Comparison of ENCODE assay signal across 32 cellular contexts in genomic region chr6:81878479-81878878, GRCh38.
"Had no signal": no experiment of that assay in that cellular context is flagged by ENCODE, and none has a peak within 500 bp of the region (broad histone marks: within the 10 kb centered on the region; RNA-seq: fewer than 3 reads in every experiment).

No MANE protein-coding gene starts in this region.

- H3K4me1 ChIP-seq: adrenal gland, ascending aorta, colonic mucosa, heart left ventricle, left ventricle myocardium inferior, stomach, thyroid gland, upper lobe of right lung had no signal

- H3K4me1 Mint-ChIP-seq: activated CD4-positive, alpha-beta T cell treated with anti-CD3 and anti-CD28 coated beads, Interleukin-2, amount 10 ng/mL, durations not matched to agents 24 days and 14 days; activated naive CD8-positive, alpha-beta T cell treated with anti-CD3 and anti-CD28 coated beads for 36 hours; brain; nephron; stimulated activated effector memory CD8-positive, alpha-beta T cell treated with anti-CD3 and anti-CD28 coated beads, Interleukin-12 subunit alpha, Interleukin-12 subunit beta, amount 100 ng/mL, for 72 hours; T-helper 17 cell had no signal

- H3K36me3 ChIP-seq: adrenal gland, ascending aorta, cardiac muscle cell, colonic mucosa, heart left ventricle, left ventricle myocardium inferior, neutrophil, ovary, stomach, thyroid gland, upper lobe of right lung had no signal

- H3K9me3 Mint-ChIP-seq: activated CD4-positive, alpha-beta T cell treated with anti-CD3 and anti-CD28 coated beads, Interleukin-2, amount 10 ng/mL, durations not matched to agents 24 days and 14 days; activated T-helper 1 cell treated with anti-CD3 and anti-CD28 coated beads, Interleukin-12 subunit alpha, Interleukin-12 subunit beta, Interleukin-2, Interleukin-4 antibody, amounts not matched to agents 30 ng/mL and 10 ng/mL and 1 ng/mL, durations not matched to agents 14 hours and 24 hours and 36 hours had no signal

- H3K27ac ChIP-seq: adrenal gland, ascending aorta, cardiac muscle cell, colonic mucosa, heart left ventricle, left ventricle myocardium inferior, neutrophil, ovary, skin epidermis, stomach, thyroid gland, upper lobe of right lung had no signal

- H3K27me3 ChIP-seq: adrenal gland, ascending aorta, cardiac muscle cell, colonic mucosa, heart left ventricle, neutrophil, ovary, stomach, thyroid gland, upper lobe of right lung had no signal

- DNase-seq: activated CD4-positive, alpha-beta memory T cell treated with anti-CD3 and anti-CD28 coated beads for 36 hours; activated CD4-positive, alpha-beta T cell treated with anti-CD3 and anti-CD28 coated beads, Interleukin-2, amount 10 ng/mL, durations not matched to agents 24 days and 14 days; activated CD4-positive, CD25-positive, alpha-beta regulatory T cell treated with anti-CD3 and anti-CD28 coated beads, Interleukin-2, amount 50 U/mL, for 72 hours; activated CD8-positive, alpha-beta memory T cell treated with anti-CD3 and anti-CD28 coated beads, Interleukin-2, amount 50 U/mL, for 4 hours; activated effector memory CD4-positive, alpha-beta T cell treated with anti-CD3 and anti-CD28 coated beads, Interleukin-2, amount 50 U/mL, for 16 hours; activated naive CD4-positive, alpha-beta T cell treated with anti-CD3 and anti-CD28 coated beads for 36 hours; activated naive CD8-positive, alpha-beta T cell treated with anti-CD3 and anti-CD28 coated beads for 36 hours; activated T-cell treated with anti-CD3 and anti-CD28 coated beads, Interleukin-2, amount 50 U/mL, for 1 hour; cerebellar nuclear complex; colonic mucosa; effector CD8-positive, alpha-beta T cell; heart left ventricle; left ventricle myocardium inferior; ovary; stimulated activated CD4-positive, alpha-beta T cell treated with anti-CD3 and anti-CD28 coated beads, Interleukin-4, amount 100 ng/mL, for 24 hours; stomach; T-helper 17 cell; T1000; thyroid gland; upper lobe of right lung had no signal

- H3K4me3 ChIP-seq: adrenal gland, ascending aorta, cardiac muscle cell, colonic mucosa, heart left ventricle, left ventricle myocardium inferior, lung, ovary, skin epidermis, stomach, thyroid gland, upper lobe of right lung had no signal

- H3K27me3 Mint-ChIP-seq: activated CD4-positive, alpha-beta memory T cell treated with anti-CD3 and anti-CD28 coated beads for 36 hours; activated CD4-positive, alpha-beta T cell treated with anti-CD3 and anti-CD28 coated beads, Interleukin-2, amount 10 ng/mL, durations not matched to agents 24 days and 14 days; activated naive CD8-positive, alpha-beta T cell treated with anti-CD3 and anti-CD28 coated beads for 36 hours; progenitor cell of endocrine pancreas; T-helper 17 cell had no signal

- H3K36me3 Mint-ChIP-seq: activated CD4-positive, alpha-beta memory T cell treated with anti-CD3 and anti-CD28 coated beads for 36 hours; activated naive CD8-positive, alpha-beta T cell treated with anti-CD3 and anti-CD28 coated beads for 36 hours; brain; stimulated activated effector memory CD8-positive, alpha-beta T cell treated with anti-CD3 and anti-CD28 coated beads, Interleukin-12 subunit alpha, Interleukin-12 subunit beta, amount 100 ng/mL, for 72 hours had no signal

- H3K9me3 ChIP-seq: adrenal gland, ascending aorta, colonic mucosa, neutrophil, ovary, thyroid gland had no signal

- H3K4me3 Mint-ChIP-seq: activated CD4-positive, alpha-beta memory T cell treated with anti-CD3 and anti-CD28 coated beads for 36 hours; activated CD4-positive, alpha-beta T cell treated with anti-CD3 and anti-CD28 coated beads, Interleukin-2, amount 10 ng/mL, durations not matched to agents 24 days and 14 days; activated naive CD4-positive, alpha-beta T cell treated with anti-CD3 and anti-CD28 coated beads for 36 hours; activated naive CD8-positive, alpha-beta T cell treated with anti-CD3 and anti-CD28 coated beads for 36 hours; activated T-helper 1 cell treated with anti-CD3 and anti-CD28 coated beads, Interleukin-12 subunit alpha, Interleukin-12 subunit beta, Interleukin-2, Interleukin-4 antibody, amounts not matched to agents 30 ng/mL and 10 ng/mL and 1 ng/mL, durations not matched to agents 14 hours and 24 hours and 36 hours; brain; nephron; stimulated activated effector memory CD8-positive, alpha-beta T cell treated with anti-CD3 and anti-CD28 coated beads, Interleukin-12 subunit alpha, Interleukin-12 subunit beta, amount 100 ng/mL, for 72 hours; T-helper 17 cell had no signal

- ATAC-seq: sciatic nerve; stimulated activated effector memory CD8-positive, alpha-beta T cell treated with anti-CD3 and anti-CD28 coated beads, Interleukin-12 subunit alpha, Interleukin-12 subunit beta, amount 100 ng/mL, for 72 hours; T-helper 17 cell; upper lobe of right lung had no signal

- H3K27ac Mint-ChIP-seq: activated CD4-positive, alpha-beta memory T cell treated with anti-CD3 and anti-CD28 coated beads for 36 hours; activated CD4-positive, alpha-beta T cell treated with anti-CD3 and anti-CD28 coated beads, Interleukin-2, amount 10 ng/mL, durations not matched to agents 24 days and 14 days; activated naive CD4-positive, alpha-beta T cell treated with anti-CD3 and anti-CD28 coated beads for 36 hours; activated naive CD8-positive, alpha-beta T cell treated with anti-CD3 and anti-CD28 coated beads for 36 hours; activated T-helper 1 cell treated with anti-CD3 and anti-CD28 coated beads, Interleukin-12 subunit alpha, Interleukin-12 subunit beta, Interleukin-2, Interleukin-4 antibody, amounts not matched to agents 30 ng/mL and 10 ng/mL and 1 ng/mL, durations not matched to agents 14 hours and 24 hours and 36 hours; nephron; progenitor cell of endocrine pancreas; stimulated activated effector memory CD8-positive, alpha-beta T cell treated with anti-CD3 and anti-CD28 coated beads, Interleukin-12 subunit alpha, Interleukin-12 subunit beta, amount 100 ng/mL, for 72 hours; T-helper 17 cell had no signal
